Comparison of ENCODE assay signal across 8 cellular contexts in the genomic region with DNA sequence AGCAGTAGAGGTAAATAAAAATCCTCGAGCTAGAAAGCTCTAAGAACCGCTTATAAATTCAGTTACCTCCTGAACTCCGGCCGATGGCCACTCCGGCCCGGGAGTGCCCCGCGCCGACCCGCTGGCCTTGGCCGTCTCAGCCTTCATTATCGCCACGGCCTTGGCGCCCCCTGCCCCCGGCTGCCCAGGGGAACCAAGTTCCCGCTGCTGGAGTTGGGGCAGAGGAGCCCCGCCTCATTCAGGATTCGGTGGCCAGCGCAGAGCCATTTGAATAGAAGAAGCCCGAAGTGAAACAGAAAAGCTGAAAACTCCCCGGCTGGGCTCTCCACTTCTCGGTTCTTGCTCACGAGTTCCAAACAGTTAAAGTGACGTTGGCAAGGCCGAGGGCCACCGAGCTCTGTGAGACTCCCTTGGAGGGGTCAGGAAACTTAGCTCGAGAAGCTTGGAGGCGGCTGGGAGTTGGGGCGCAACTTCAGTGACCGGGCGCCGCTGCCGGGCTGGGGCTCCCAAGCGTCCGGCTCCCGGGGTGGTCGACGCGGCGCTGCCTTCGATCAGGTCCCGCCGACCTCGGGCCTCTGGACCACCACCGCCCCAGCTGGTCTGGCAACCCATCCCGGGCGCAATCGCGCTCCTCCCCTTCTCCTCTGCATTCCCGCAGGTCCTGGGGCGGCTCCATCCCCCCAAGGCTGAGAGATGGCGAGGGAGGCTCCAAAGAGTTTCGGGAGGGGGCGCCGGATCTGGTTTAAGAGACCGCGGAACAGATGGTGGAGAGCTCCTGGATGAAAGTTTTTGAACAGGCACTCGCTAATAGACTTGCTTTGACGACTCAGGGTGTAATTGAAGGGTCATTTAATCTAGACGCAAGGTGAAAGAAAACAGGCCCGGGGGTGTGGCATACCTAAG. TPM values are rescaled to one million over a fixed set of nuclear protein-coding genes. Genes with fewer than 3 reads are reported as not detected.
DNase-seq lines count a peak whose midpoint lies in the region; ATAC-seq and TF ChIP-seq lines count a peak whose summit lies in the region.

No MANE protein-coding gene starts in this region.

- H3K4me2 ChIP-seq in KMS-11: peak overlapping the region; percentile 72

- in situ Hi-C loops in GM13976 (cut with MboI; ENCODE audit: low sequenced_read_pairs, unreplicated experiment): no loop called here

- H2AFZ ChIP-seq in KMS-11 (ENCODE audit: low read depth): peak overlapping the region; percentile 82

- peaks cover 41% of the 10 kb centered on the region for H3K79me2 ChIP-seq in KMS-11 (ENCODE audit: insufficient read depth, low read depth)

- TF ChIP-seq CTCF in GM13976 (IDR thresholded peaks at IDR 0.05; ENCODE audit: borderline replicate concordance, control extremely low read depth, extremely low read depth, insufficient read depth, missing control alignments) (no peak), KMS-11 (conservative IDR thresholded peaks at IDR 0.05; ENCODE audit: low read depth, low read length) (peak; percentile 34; the same call in 1 of the 2 replicates), foreskin keratinocyte (conservative IDR thresholded peaks at IDR 0.05) (no peak)

- no peaks in the 10 kb centered on the region for H3K36me3 ChIP-seq in KMS-11 (ENCODE audit: insufficient read depth)
- no peaks in the 10 kb centered on the region for H3K36me3 ChIP-seq in rectal smooth muscle tissue (ENCODE audit: control insufficient read depth, insufficient read depth, low read length)

- H3K27me3 ChIP-seq in KMS-11 (ENCODE audit: insufficient read depth, low read depth) (no peaks in the 10 kb centered on the region), foreskin keratinocyte (peaks cover 100% of the 10 kb centered on the region), rectal smooth muscle tissue (ENCODE audit: control insufficient read depth, insufficient read depth, low read length) (peaks cover 39% of the 10 kb centered on the region)

- H3K27ac ChIP-seq in KMS-11 (peak overlapping the region; percentile 79), foreskin keratinocyte (no peak overlapping the region), rectal smooth muscle tissue (ENCODE audit: low read depth, low read length) (no peak overlapping the region)

- no peaks in the 10 kb centered on the region; the same call in 1 of the 2 replicates for H4K20me1 ChIP-seq in KMS-11 (ENCODE audit: insufficient read depth)

- peak overlapping the region; percentile 75 for H3K9ac ChIP-seq in KMS-11
- H3K9ac ChIP-seq in rectal smooth muscle tissue (ENCODE audit: low read length): no peak overlapping the region

- H3K4me1 ChIP-seq in KMS-11 (ENCODE audit: low read depth, poor library complexity, severe bottlenecking): peaks cover 12% of the 10 kb centered on the region
- no peaks in the 10 kb centered on the region for H3K4me1 ChIP-seq in foreskin keratinocyte
- H3K4me1 ChIP-seq in rectal smooth muscle tissue (ENCODE audit: control insufficient read depth, insufficient read depth, low read length): no peaks in the 10 kb centered on the region

- no peak overlapping the region for H3K4me3 ChIP-seq in KMS-11 (IDR thresholded peaks at IDR 0.05; ENCODE audit: insufficient read depth, low read depth, low read length)
- H3K4me3 ChIP-seq in rectal smooth muscle tissue (ENCODE audit: low read length): peak overlapping the region; percentile 43

- DNase-seq in GM13976 (ENCODE audit: low spot score) (peak; percentile 34), foreskin keratinocyte (no peak), NCI-H1417 treated with DMSO at 0.1 percent for 48 hours (lab: John Stamatoyannopoulos, UW) (no peak), superior temporal gyrus (ENCODE audit: extremely low spot score) (no peak)
- no peak for DNase-seq in effector CD8-positive, alpha-beta T cell (lab: John Stamatoyannopoulos, UW)

- peak; percentile 22 for ATAC-seq in foreskin keratinocyte
- ATAC-seq in GM21723 (IDR thresholded peaks at IDR 0.05; ENCODE audit: unreplicated experiment): no peak

RNA-seq across cellular contexts. Expression of a gene that starts 5.8 kb away (rescaled TPM):
- total RNA-seq in foreskin keratinocyte: not detected in 2 replicates
- polyA plus RNA-seq in foreskin keratinocyte: not detected in 2 replicates
